In genomic region chr20:16551601-16552419, GRCh38 we compare ENCODE assay signal across 11 cellular contexts.
"Had no signal": no experiment of that assay in that cellular context is flagged by ENCODE, and none has a peak within 500 bp of the region (broad histone marks: within the 10 kb centered on the region; RNA-seq: fewer than 3 reads in every experiment).

No MANE protein-coding gene starts in this region.

- DNase-seq: activated CD4-positive, alpha-beta memory T cell treated with anti-CD3 and anti-CD28 coated beads, Interleukin-2, amount 10 ng/mL, durations not matched to agents 7 days and 5 days; activated CD4-positive, alpha-beta T cell treated with anti-CD3 and anti-CD28 coated beads for 1 hour; activated naive CD4-positive, alpha-beta T cell treated with anti-CD3 and anti-CD28 coated beads, Interleukin-2, amount 50 U/mL, for 16 hours; activated T-cell treated with anti-CD3 and anti-CD28 coated beads, Interleukin-2, amount 50 U/mL, for 24 hours; occipital lobe; psoas muscle; sigmoid colon; spleen; stomach; testis had no signal

- H3K4me3 ChIP-seq: gastroesophageal sphincter, psoas muscle, sigmoid colon, spleen, stomach, testis had no signal

- H3K27ac ChIP-seq: gastroesophageal sphincter, psoas muscle, sigmoid colon, stomach, testis had no signal

- H3K9me3 ChIP-seq: gastroesophageal sphincter, psoas muscle, sigmoid colon, stomach, testis had no signal

- H3K27me3 ChIP-seq: gastroesophageal sphincter, sigmoid colon, spleen, stomach, testis had no signal

- H3K4me1 ChIP-seq: testis had no signal

- H3K36me3 ChIP-seq: gastroesophageal sphincter, sigmoid colon, spleen, stomach had no signal
